ENCODE assay signal across 22 cellular contexts in genomic region chr2:235345745-235346144, GRCh38.
DNase-seq lines count a peak whose midpoint lies in the region; ATAC-seq, FAIRE-seq and TF ChIP-seq lines count a peak whose summit lies in the region.
"Had no signal": no experiment of that assay in that cellular context is flagged by ENCODE, and none has a peak within 500 bp of the region (broad histone marks: within the 10 kb centered on the region; RNA-seq: fewer than 3 reads in every experiment).

No MANE protein-coding gene starts in this region.

- H3K27me3 Mint-ChIP-seq in H9 (ENCODE audit: low read depth) (peaks cover 4% of the 10 kb centered on the region), mesothelial cell of epicardium (ENCODE audit: low read depth) (peaks cover 13% of the 10 kb centered on the region)

- no peaks in the 10 kb centered on the region for H3F3A ChIP-seq in smooth muscle cell (ENCODE audit: low read depth)

- no peak overlapping the region for H3K4ac ChIP-seq in H9 (ENCODE audit: low read depth, low read length)
- H3K4ac ChIP-seq in trophoblast cell (ENCODE audit: low read depth, low read length): no peak overlapping the region

- no peak overlapping the region for H3K14ac ChIP-seq in H9 (ENCODE audit: insufficient read depth, low read length)
- no peak overlapping the region for H3K14ac ChIP-seq in trophoblast cell (ENCODE audit: low read length)

- H4K5ac ChIP-seq in H9 (ENCODE audit: insufficient read length, low read depth, low read length): no peak overlapping the region

- ATAC-seq in mucosa of descending colon: no peak
- ATAC-seq: A549; CD8-positive, alpha-beta T cell had no signal

- no peak overlapping the region for H3K4me2 ChIP-seq in H9 (ENCODE audit: insufficient read depth, insufficient read length, low read length)
- no peak overlapping the region for H3K4me2 ChIP-seq in trophoblast cell (ENCODE audit: low read length)
- H3K4me2 ChIP-seq in smooth muscle cell: no peak overlapping the region
- H3K4me2 ChIP-seq: A549; BLaER1 treated with 17β-estradiol and CSF1 and Interleukin-3, amounts not matched to agents 10 nM and 100 nM had no signal

- 100% methylated on average over 1 of the region's 1 CpG for WGBS in H9 (ENCODE audit: extremely low coverage, insufficient read length, low lambda C conversion rate)
- WGBS in trophoblast cell (ENCODE audit: extremely low coverage, insufficient coverage, insufficient read length): 100% methylated on average over 1 of the region's 1 CpG
- WGBS in smooth muscle cell (ENCODE audit: low lambda C conversion rate): 100% methylated on average over 1 of the region's 1 CpG

- intact Hi-C loops in mucosa of descending colon (cut with DNase I, micrococcal nuclease): no loop called here

- H3T11ph ChIP-seq in H9 (ENCODE audit: low read length): no peak overlapping the region

- H3K9me3 ChIP-seq in H9 (ENCODE audit: control insufficient read depth, low read depth, low read length): no peaks in the 10 kb centered on the region
- peaks cover 10% of the 10 kb centered on the region for H3K9me3 ChIP-seq in trophoblast cell (ENCODE audit: insufficient read depth, low read depth, low read length)
- H3K9me3 ChIP-seq in smooth muscle cell (replicated peaks; ENCODE audit: low read depth): no peaks in the 10 kb centered on the region
- no peaks in the 10 kb centered on the region for H3K9me3 ChIP-seq in mucosa of descending colon
- H3K9me3 ChIP-seq: A549, Caco-2 had no signal

- TF ChIP-seq CTCF in H9 (conservative IDR thresholded peaks at IDR 0.05) (no peak), bronchial epithelial cell (IDR thresholded peaks at IDR 0.05; ENCODE audit: insufficient read depth, low read length, severe bottlenecking) (no peak), smooth muscle cell (IDR thresholded peaks at IDR 0.05; ENCODE audit: borderline replicate concordance, insufficient read depth, poor library complexity, severe bottlenecking) (no peak), mucosa of descending colon (IDR thresholded peaks at IDR 0.05) (no peak), mesothelial cell of epicardium (IDR thresholded peaks at IDR 0.05; ENCODE audit: unreplicated experiment) (no peak)

- H3K4me1 ChIP-seq in H9 (ENCODE audit: insufficient read depth, low read length): no peaks in the 10 kb centered on the region
- H3K4me1 ChIP-seq in trophoblast cell (ENCODE audit: control insufficient read depth in 1 of 2, insufficient read depth in 2 of 2, low read length in 2 of 2): no peaks in the 10 kb centered on the region
- no peaks in the 10 kb centered on the region for H3K4me1 ChIP-seq in smooth muscle cell (ENCODE audit: low read depth)
- H3K4me1 ChIP-seq in mucosa of descending colon (ENCODE audit: low read depth): no peaks in the 10 kb centered on the region
- H3K4me1 ChIP-seq: Caco-2 had no signal

- H2BK15ac ChIP-seq in H9 (ENCODE audit: low read depth, low read length): no peak overlapping the region

- no peak for DNase-seq in GM12891 (ENCODE audit: insufficient read length, low spot score)
- no peak for DNase-seq in H9
- no peak for DNase-seq in bronchial epithelial cell (ENCODE audit: low read depth)
- no peak for DNase-seq in trophoblast cell
- no peak for DNase-seq in smooth muscle cell (lab: John Stamatoyannopoulos, UW; ENCODE audit: unreplicated experiment)
- DNase-seq in mucosa of descending colon: no peak
- no peak for DNase-seq in mesothelial cell of epicardium (ENCODE audit: low spot score in 2 of 2, unreplicated experiment in 2 of 2)
- DNase-seq: 8988T; AML-193; Caco-2; Calu3; CD4-positive, alpha-beta T cell; CD8-positive, alpha-beta T cell; DMS79 treated with DMSO at 0.1 percent for 48 hours; GF-D8 had no signal

- H2AK5ac ChIP-seq in H9 (ENCODE audit: insufficient read length, low read length) (no peak overlapping the region), trophoblast cell (ENCODE audit: low read length) (no peak overlapping the region)

- H3K27me3 ChIP-seq in H9 (ENCODE audit: insufficient read depth, low read length) (no peaks in the 10 kb centered on the region), bronchial epithelial cell (ENCODE audit: control insufficient read depth, insufficient read depth, low read length) (peaks cover 4% of the 10 kb centered on the region), trophoblast cell (ENCODE audit: insufficient read depth, low read length) (no peaks in the 10 kb centered on the region), smooth muscle cell (ENCODE audit: low read depth) (no peaks in the 10 kb centered on the region)
- H3K27me3 ChIP-seq: BLaER1 treated with 17β-estradiol and CSF1 and Interleukin-3, amounts not matched to agents 10 nM and 100 nM had no signal

- no peak overlapping the region for H3K27ac Mint-ChIP-seq in H9
- no peak overlapping the region for H3K27ac Mint-ChIP-seq in mesothelial cell of epicardium
- H3K27ac Mint-ChIP-seq: B cell; CD4-positive, alpha-beta T cell; CD8-positive, alpha-beta T cell had no signal

- no peak for TF ChIP-seq POLR2A in GM12891 (IDR thresholded peaks at IDR 0.05; ENCODE audit: low read depth, low read length)

- H3K27ac ChIP-seq in H9 (ENCODE audit: insufficient read length, low read depth, low read length) (no peak overlapping the region), trophoblast cell (ENCODE audit: low read depth, low read length) (no peak overlapping the region), smooth muscle cell (ENCODE audit: low read depth) (no peak overlapping the region)
- H3K27ac ChIP-seq: BLaER1 treated with 17β-estradiol and CSF1 and Interleukin-3, amounts not matched to agents 10 nM and 100 nM; C4-2B had no signal

- H3K9ac ChIP-seq in H9 (ENCODE audit: extremely low read depth, insufficient read length, low read length) (no peak overlapping the region), trophoblast cell (ENCODE audit: low read length) (no peak overlapping the region), smooth muscle cell (ENCODE audit: low read depth) (no peak overlapping the region)
- H3K9ac ChIP-seq: BLaER1 treated with 17β-estradiol and CSF1 and Interleukin-3, amounts not matched to agents 10 nM and 100 nM had no signal

- H3K36me3 Mint-ChIP-seq in H9 (ENCODE audit: insufficient read depth in 1 of 3, low read depth in 3 of 3): no peaks in the 10 kb centered on the region
- H3K36me3 Mint-ChIP-seq in mesothelial cell of epicardium: no peaks in the 10 kb centered on the region
- H3K36me3 Mint-ChIP-seq: CD8-positive, alpha-beta T cell had no signal

- FAIRE-seq in GM12891 (lab: Jason Lieb, UNC): peak; percentile 20
- FAIRE-seq in bronchial epithelial cell (lab: Jason Lieb, UNC): peak; percentile 13
- FAIRE-seq: A549, D721Med, G401.6, GM18507 had no signal

- H2BK5ac ChIP-seq in H9 (ENCODE audit: insufficient read length, low read length) (no peak overlapping the region), trophoblast cell (ENCODE audit: low read depth, low read length, poor library complexity) (no peak overlapping the region)

- H4K8ac ChIP-seq in H9 (replicated peaks; ENCODE audit: insufficient read length, low read depth, low read length): peak overlapping the region; percentile 6
- no peak overlapping the region for H4K8ac ChIP-seq in trophoblast cell (ENCODE audit: low read depth, low read length)

- no peaks in the 10 kb centered on the region for H3K36me3 ChIP-seq in bronchial epithelial cell (ENCODE audit: control insufficient read depth, insufficient read depth, low read length)
- H3K36me3 ChIP-seq in trophoblast cell (ENCODE audit: control insufficient read depth in 1 of 2, insufficient read depth in 2 of 2, low read length in 2 of 2): no peaks in the 10 kb centered on the region
- H3K36me3 ChIP-seq in smooth muscle cell (ENCODE audit: low read depth): no peaks in the 10 kb centered on the region
- H3K36me3 ChIP-seq in mucosa of descending colon (ENCODE audit: low read depth): no peaks in the 10 kb centered on the region
- H3K36me3 ChIP-seq: BLaER1 treated with 17β-estradiol and CSF1 and Interleukin-3, amounts not matched to agents 10 nM and 100 nM had no signal

- H3K23ac ChIP-seq in H9 (ENCODE audit: insufficient read length, low read depth, low read length): no peak overlapping the region
- H3K23ac ChIP-seq in trophoblast cell (ENCODE audit: low read length): no peak overlapping the region

- H4K20me1 ChIP-seq in H9 (ENCODE audit: control insufficient read depth, insufficient read depth, insufficient read length) (peaks cover 3% of the 10 kb centered on the region), smooth muscle cell (ENCODE audit: low read depth) (no peaks in the 10 kb centered on the region)
- H4K20me1 ChIP-seq: BLaER1 treated with 17β-estradiol and CSF1 and Interleukin-3, amounts not matched to agents 10 nM and 100 nM had no signal

- H3K23me2 ChIP-seq in H9 (ENCODE audit: insufficient read length, low read depth, low read length, poor library complexity, severe bottlenecking): no peaks in the 10 kb centered on the region

- H3K79me1 ChIP-seq in H9 (ENCODE audit: insufficient read depth, low read depth, low read length, poor library complexity, severe bottlenecking) (no peaks in the 10 kb centered on the region), trophoblast cell (ENCODE audit: low read length) (no peaks in the 10 kb centered on the region)

- peaks cover 4 to 6% of the 10 kb centered on the region in 2 experiments; a peak in 2 of 5 replicates for H3K9me3 Mint-ChIP-seq in H9
- H3K9me3 Mint-ChIP-seq in mesothelial cell of epicardium: peaks cover 7% of the 10 kb centered on the region
- H3K9me3 Mint-ChIP-seq: CD4-positive, alpha-beta T cell; CD8-positive, alpha-beta T cell had no signal

- no peak overlapping the region for H4K12ac ChIP-seq in trophoblast cell (ENCODE audit: low read depth, low read length)

- H3K4me3 Mint-ChIP-seq in H9 (no peak overlapping the region), mesothelial cell of epicardium (no peak overlapping the region)
- H3K4me3 Mint-ChIP-seq: B cell; CD4-positive, alpha-beta T cell; CD8-positive, alpha-beta T cell had no signal

- H3K79me2 ChIP-seq in H9 (ENCODE audit: insufficient read depth, low read length) (no peaks in the 10 kb centered on the region), trophoblast cell (ENCODE audit: control insufficient read depth, insufficient read depth, low read length, poor library complexity) (no peaks in the 10 kb centered on the region), smooth muscle cell (ENCODE audit: low read depth) (no peaks in the 10 kb centered on the region)

- no peaks in the 10 kb centered on the region for H3K4me1 Mint-ChIP-seq in H9
- H3K4me1 Mint-ChIP-seq in mesothelial cell of epicardium: no peaks in the 10 kb centered on the region
- H3K4me1 Mint-ChIP-seq: B cell had no signal

- H2AFZ ChIP-seq in H9 (ENCODE audit: low read length): no peak overlapping the region
- H2AFZ ChIP-seq in trophoblast cell (ENCODE audit: insufficient read depth, low read length, poor library complexity): no peak overlapping the region
- no peak overlapping the region for H2AFZ ChIP-seq in smooth muscle cell (ENCODE audit: low read depth)

- H3K18ac ChIP-seq in H9 (ENCODE audit: insufficient read length, low read depth, low read length) (no peak overlapping the region), trophoblast cell (ENCODE audit: low read length) (no peak overlapping the region)

- no peak overlapping the region for H3K56ac ChIP-seq in H9 (ENCODE audit: insufficient read length, low read depth, low read length)

- H3K4me3 ChIP-seq in bronchial epithelial cell (ENCODE audit: low read depth, low read length) (no peak overlapping the region), trophoblast cell (ENCODE audit: low read depth, low read length) (peak overlapping the region; percentile 7), smooth muscle cell (no peak overlapping the region), mucosa of descending colon (no peak overlapping the region)
- H3K4me3 ChIP-seq: A549; BLaER1 treated with 17β-estradiol and CSF1 and Interleukin-3, amounts not matched to agents 10 nM and 100 nM had no signal

- no peak overlapping the region for H2BK120ac ChIP-seq in H9 (ENCODE audit: low read depth, low read length, poor library complexity, severe bottlenecking)
- H2BK120ac ChIP-seq in trophoblast cell (ENCODE audit: insufficient read depth, low read length, poor library complexity): no peak overlapping the region

- H2BK12ac ChIP-seq in H9 (ENCODE audit: insufficient read length, low read depth, low read length) (no peak overlapping the region), trophoblast cell (ENCODE audit: low read length) (no peak overlapping the region)

- H2BK20ac ChIP-seq in H9 (ENCODE audit: low read depth, low read length, poor library complexity, severe bottlenecking): no peak overlapping the region

- no peak overlapping the region for H4K91ac ChIP-seq in H9 (ENCODE audit: insufficient read length, low read depth, low read length)
- no peak overlapping the region for H4K91ac ChIP-seq in trophoblast cell (ENCODE audit: low read depth, low read length)
